In the genomic region with DNA sequence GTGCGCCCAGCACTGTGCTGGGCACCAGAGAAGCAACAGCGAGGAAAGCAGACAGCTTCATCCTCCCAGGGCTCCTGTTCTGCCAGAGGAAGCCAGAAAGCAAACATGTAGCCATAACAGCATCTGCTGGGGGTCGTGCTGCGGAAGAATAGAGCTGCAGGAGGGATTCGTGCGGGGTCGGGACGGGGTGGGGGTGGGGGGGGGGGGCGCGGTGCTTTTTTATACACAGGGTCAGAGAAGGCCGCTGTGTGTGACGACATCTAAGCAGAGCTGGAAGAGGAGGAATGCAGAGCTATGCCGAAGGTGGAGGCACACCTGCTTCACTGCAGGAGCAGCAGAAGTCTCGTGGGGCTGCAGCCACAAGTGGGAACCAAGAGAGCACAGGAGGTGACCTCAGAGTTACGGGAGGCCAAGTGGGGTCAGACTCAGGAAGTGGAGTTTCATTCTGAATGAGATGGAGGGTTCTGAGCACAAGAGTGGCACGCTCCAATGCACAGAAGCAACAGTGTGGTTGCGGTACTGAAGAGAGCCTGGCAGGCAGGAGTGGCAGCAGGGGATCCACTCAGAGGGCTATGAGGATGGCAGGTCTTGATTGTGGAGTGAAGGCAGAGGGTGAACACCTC, we compare ENCODE assay signal across 8 cellular contexts. TPM values are rescaled to one million over a fixed set of nuclear protein-coding genes. Genes with fewer than 3 reads are reported as not detected.
DNase-seq lines count a peak whose midpoint lies in the region; ATAC-seq, FAIRE-seq and TF ChIP-seq lines count a peak whose summit lies in the region.

No MANE protein-coding gene starts in this region.

- DNase-seq in GM12892 (ENCODE audit: insufficient read length): peak; percentile 79
- DNase-seq in activated T-helper 2 cell treated with anti-CD3 and anti-CD28 coated beads, Interferon-gamma antibody, Interleukin-2, Interleukin-4, amounts not matched to agents 10 μg/mL and 5 μg/mL and 100 μg/mL, durations not matched to agents 14 hours and 24 hours and 36 hours (ENCODE audit: low spot score): no peak
- DNase-seq in EL: no peak
- DNase-seq in ACHN: no peak
- DNase-seq in effector memory CD4-positive, alpha-beta T cell: no peak
- DNase-seq in adrenal gland: no peak

- H3K9me3 ChIP-seq in effector memory CD4-positive, alpha-beta T cell (ENCODE audit: control insufficient read depth, low read length): no peaks in the 10 kb centered on the region
- no peaks in the 10 kb centered on the region for H3K9me3 ChIP-seq in adrenal gland (replicated peaks in 1 of 3)

- no peaks in the 10 kb centered on the region for H3K36me3 ChIP-seq in effector memory CD4-positive, alpha-beta T cell (ENCODE audit: control insufficient read depth, insufficient read depth, low read length)
- H3K36me3 ChIP-seq in adrenal gland (replicated peaks in 1 of 2): no peaks in the 10 kb centered on the region

- no peaks in the 10 kb centered on the region for H3K4me1 ChIP-seq in effector memory CD4-positive, alpha-beta T cell (ENCODE audit: control insufficient read depth, insufficient read depth, low read length, poor library complexity, severe bottlenecking)
- peaks cover 10 to 21% of the 10 kb centered on the region in 2 donors for H3K4me1 ChIP-seq in adrenal gland (replicated peaks in 1 of 2)

- peaks cover 10% of the 10 kb centered on the region for H3K4me1 Mint-ChIP-seq in activated T-helper 2 cell treated with anti-CD3 and anti-CD28 coated beads, Interferon-gamma antibody, Interleukin-2, Interleukin-4, amounts not matched to agents 10 μg/mL and 5 μg/mL and 100 μg/mL, durations not matched to agents 14 hours and 24 hours and 36 hours (ENCODE audit: low read depth)

- intact Hi-C loops in activated T-helper 2 cell treated with anti-CD3 and anti-CD28 coated beads, Interferon-gamma antibody, Interleukin-2, Interleukin-4, amounts not matched to agents 10 μg/mL and 5 μg/mL and 100 μg/mL, durations not matched to agents 14 hours and 24 hours and 36 hours (cut with micrococcal nuclease): loop anchor here (5.0 kb wide), 1 partner anchor 55 kb away; no protein-coding TSS in a partner anchor
- intact Hi-C loops in adrenal gland (cut with DNase I): no loop called here

- in situ Hi-C loops in ACHN (cut with HindIII; ENCODE audit: low pct_ligation_motif_present, low pct_unique_long_range_greater_than_20kb, low sequenced_read_pairs): no loop called here

- no peak for TF ChIP-seq POLR2A in GM12892 (IDR thresholded peaks at IDR 0.05; ENCODE audit: low read depth, low read length)
- no peak for TF ChIP-seq POLR2A in adrenal gland (IDR thresholded peaks at IDR 0.05)

- no peaks in the 10 kb centered on the region for H3K27me3 ChIP-seq in effector memory CD4-positive, alpha-beta T cell (replicated peaks; ENCODE audit: control insufficient read depth, insufficient read depth, low read length, poor library complexity, severe bottlenecking)
- no peaks in the 10 kb centered on the region for H3K27me3 ChIP-seq in adrenal gland

- peak overlapping the region; percentile 7 for H3K4me3 Mint-ChIP-seq in activated T-helper 2 cell treated with anti-CD3 and anti-CD28 coated beads, Interferon-gamma antibody, Interleukin-2, Interleukin-4, amounts not matched to agents 10 μg/mL and 5 μg/mL and 100 μg/mL, durations not matched to agents 14 hours and 24 hours and 36 hours (ENCODE audit: low read depth)

- no peaks in the 10 kb centered on the region for H3K27me3 Mint-ChIP-seq in activated T-helper 2 cell treated with anti-CD3 and anti-CD28 coated beads, Interferon-gamma antibody, Interleukin-2, Interleukin-4, amounts not matched to agents 10 μg/mL and 5 μg/mL and 100 μg/mL, durations not matched to agents 14 hours and 24 hours and 36 hours (ENCODE audit: low read depth)

- ATAC-seq in GM19351 (IDR thresholded peaks at IDR 0.05; ENCODE audit: unreplicated experiment) (peak; percentile 93), HG03103 (IDR thresholded peaks at IDR 0.05; ENCODE audit: low read depth, unreplicated experiment) (peak; percentile 92)

- no peaks in the 10 kb centered on the region for H3K36me3 Mint-ChIP-seq in activated T-helper 2 cell treated with anti-CD3 and anti-CD28 coated beads, Interferon-gamma antibody, Interleukin-2, Interleukin-4, amounts not matched to agents 10 μg/mL and 5 μg/mL and 100 μg/mL, durations not matched to agents 14 hours and 24 hours and 36 hours (ENCODE audit: low read depth)

- peak overlapping the region; percentile 71 for H3K27ac Mint-ChIP-seq in activated T-helper 2 cell treated with anti-CD3 and anti-CD28 coated beads, Interferon-gamma antibody, Interleukin-2, Interleukin-4, amounts not matched to agents 10 μg/mL and 5 μg/mL and 100 μg/mL, durations not matched to agents 14 hours and 24 hours and 36 hours

- no peaks in the 10 kb centered on the region for H3K9me3 Mint-ChIP-seq in activated T-helper 2 cell treated with anti-CD3 and anti-CD28 coated beads, Interferon-gamma antibody, Interleukin-2, Interleukin-4, amounts not matched to agents 10 μg/mL and 5 μg/mL and 100 μg/mL, durations not matched to agents 14 hours and 24 hours and 36 hours

- 67 to 78% (median 68%) methylated on average over 16 to 17 of the region's 17 CpGs for WGBS in adrenal gland, 4 donors

- FAIRE-seq in GM12892 (lab: Jason Lieb, UNC): peak; percentile 99

- no peak overlapping the region for H3K27ac ChIP-seq in effector memory CD4-positive, alpha-beta T cell (ENCODE audit: insufficient read depth, low read length, poor library complexity, severe bottlenecking)
- no peak overlapping the region for H3K27ac ChIP-seq in adrenal gland

- TF ChIP-seq CTCF in adrenal gland (IDR thresholded peaks at IDR 0.05): no peak

- no peak overlapping the region for H3K4me3 ChIP-seq in effector memory CD4-positive, alpha-beta T cell (ENCODE audit: insufficient read depth, low read depth, low read length, poor library complexity, severe bottlenecking)
- H3K4me3 ChIP-seq in adrenal gland: no peak overlapping the region

RNA-seq across cellular contexts. Expression of gene PKD1L1, which starts 11.1 kb away (rescaled TPM):
- polyA plus RNA-seq in GM12892 (2012; ENCODE audit: missing spikeins): not detected
- 0.11 and 1.1 TPM in 2 replicates for total RNA-seq in activated T-helper 2 cell treated with anti-CD3 and anti-CD28 coated beads, Interferon-gamma antibody, Interleukin-2, Interleukin-4, amounts not matched to agents 10 μg/mL and 5 μg/mL and 100 μg/mL, durations not matched to agents 14 hours and 24 hours and 36 hours
- total RNA-seq in adrenal gland: under 1 TPM in 7 of 8 donors, not detected in 1; 0.11 to 0.71 (median 0.17) TPM
- 1 to 10 TPM in 1 of 3 donors, under 1 TPM in 2; 0.13 to 1.0 (median 0.56) TPM for polyA plus RNA-seq in adrenal gland

RNA-seq across cellular contexts. Expression of gene HUS1, which starts 42.2 kb away (rescaled TPM):
- polyA plus RNA-seq in GM12892 (2012; ENCODE audit: missing spikeins): 19.8 TPM
- 33.8 and 36.6 TPM in 2 replicates for total RNA-seq in activated T-helper 2 cell treated with anti-CD3 and anti-CD28 coated beads, Interferon-gamma antibody, Interleukin-2, Interleukin-4, amounts not matched to agents 10 μg/mL and 5 μg/mL and 100 μg/mL, durations not matched to agents 14 hours and 24 hours and 36 hours
- total RNA-seq in adrenal gland: 10 to 100 TPM; 18.0 to 38.0 (median 35.6) TPM
- polyA plus RNA-seq in adrenal gland: 10 to 100 TPM in 1 of 3 donors, 1 to 10 TPM in 2; 8.3 to 45.1 (median 8.9) TPM
